In genomic region chr11:22674470-22675426, GRCh38 we compare ENCODE assay signal across 1 cellular context.
TF ChIP-seq lines count a peak whose summit lies in the region.

No MANE protein-coding gene starts in this region.

TF ChIP-seq in GM12878, 131 proteins besides CTCF, POLR2A, EP300 and RAD21 (continued from another document and continues in another):
- TF ChIP-seq IRF3 (IDR thresholded peaks at IDR 0.05) (no peak), POLR2AphosphoS5 (IDR thresholded peaks at IDR 0.05; ENCODE audit: low read length) (no peak), NR2C2 (IDR thresholded peaks at IDR 0.05; ENCODE audit: borderline replicate concordance, control insufficient read depth, insufficient read length, low read depth) (no peak), SREBF1 (IDR thresholded peaks at IDR 0.05; ENCODE audit: low read length) (no peak), RCOR1 (conservative IDR thresholded peaks at IDR 0.05; ENCODE audit: low read depth, low read length) (no peak), PAX8 (IDR thresholded peaks at IDR 0.05) (peak; percentile 15; the same call in 1 of the 2 replicates), JUND (IDR thresholded peaks at IDR 0.05; ENCODE audit: low read depth, low read length) (no peak), ZNF217 (IDR thresholded peaks at IDR 0.05) (no peak), SUPT20H (IDR thresholded peaks at IDR 0.05; ENCODE audit: borderline replicate concordance, control insufficient read depth, low read depth, low read length) (no peak), NRF1 (conservative IDR thresholded peaks at IDR 0.05; ENCODE audit: low read depth, low read length) (no peak), RUNX3 (IDR thresholded peaks at IDR 0.05; ENCODE audit: low read length) (peak; percentile 72), PKNOX1 (IDR thresholded peaks at IDR 0.05) (no peak), RBBP5 (conservative IDR thresholded peaks at IDR 0.05) (no peak), SPI1 (IDR thresholded peaks at IDR 0.05; ENCODE audit: borderline replicate concordance, insufficient read depth, low read depth, low read length) (no peak), WRNIP1 (IDR thresholded peaks at IDR 0.05; ENCODE audit: borderline replicate concordance, low read depth, low read length) (no peak), MLLT1 (IDR thresholded peaks at IDR 0.05) (peak; percentile 67; the same call in 1 of the 2 replicates), SP1 (IDR thresholded peaks at IDR 0.05; ENCODE audit: low read depth, low read length) (no peak), NR2C1 (IDR thresholded peaks at IDR 0.05) (no peak), GATAD2B (conservative IDR thresholded peaks at IDR 0.05; ENCODE audit: low read depth) (peak; percentile 31; the same call in 1 of the 2 replicates), RFX5 (IDR thresholded peaks at IDR 0.05; ENCODE audit: low read depth, low read length) (no peak), RELB (IDR thresholded peaks at IDR 0.05; ENCODE audit: low read depth) (0 out of 2 replicates have a peak, but pooled peaks have one; percentile 32), ZBED1 (IDR thresholded peaks at IDR 0.05; ENCODE audit: borderline replicate concordance) (no peak), CREM (IDR thresholded peaks at IDR 0.05; ENCODE audit: low read depth) (no peak), HDAC2 (IDR thresholded peaks at IDR 0.05) (no peak)
- TF ChIP-seq, protein P1, sequence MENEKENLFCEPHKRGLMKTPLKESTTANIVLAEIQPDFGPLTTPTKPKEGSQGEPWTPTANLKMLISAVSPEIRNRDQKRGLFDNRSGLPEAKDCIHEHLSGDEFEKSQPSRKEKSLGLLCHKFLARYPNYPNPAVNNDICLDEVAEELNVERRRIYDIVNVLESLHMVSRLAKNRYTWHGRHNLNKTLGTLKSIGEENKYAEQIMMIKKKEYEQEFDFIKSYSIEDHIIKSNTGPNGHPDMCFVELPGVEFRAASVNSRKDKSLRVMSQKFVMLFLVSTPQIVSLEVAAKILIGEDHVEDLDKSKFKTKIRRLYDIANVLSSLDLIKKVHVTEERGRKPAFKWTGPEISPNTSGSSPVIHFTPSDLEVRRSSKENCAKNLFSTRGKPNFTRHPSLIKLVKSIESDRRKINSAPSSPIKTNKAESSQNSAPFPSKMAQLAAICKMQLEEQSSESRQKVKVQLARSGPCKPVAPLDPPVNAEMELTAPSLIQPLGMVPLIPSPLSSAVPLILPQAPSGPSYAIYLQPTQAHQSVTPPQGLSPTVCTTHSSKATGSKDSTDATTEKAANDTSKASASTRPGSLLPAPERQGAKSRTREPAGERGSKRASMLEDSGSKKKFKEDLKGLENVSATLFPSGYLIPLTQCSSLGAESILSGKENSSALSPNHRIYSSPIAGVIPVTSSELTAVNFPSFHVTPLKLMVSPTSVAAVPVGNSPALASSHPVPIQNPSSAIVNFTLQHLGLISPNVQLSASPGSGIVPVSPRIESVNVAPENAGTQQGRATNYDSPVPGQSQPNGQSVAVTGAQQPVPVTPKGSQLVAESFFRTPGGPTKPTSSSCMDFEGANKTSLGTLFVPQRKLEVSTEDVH (IDR thresholded peaks at IDR 0.05; ENCODE audit: low read depth, partially characterized antibody) = no peak
- TF ChIP-seq, protein P2, sequence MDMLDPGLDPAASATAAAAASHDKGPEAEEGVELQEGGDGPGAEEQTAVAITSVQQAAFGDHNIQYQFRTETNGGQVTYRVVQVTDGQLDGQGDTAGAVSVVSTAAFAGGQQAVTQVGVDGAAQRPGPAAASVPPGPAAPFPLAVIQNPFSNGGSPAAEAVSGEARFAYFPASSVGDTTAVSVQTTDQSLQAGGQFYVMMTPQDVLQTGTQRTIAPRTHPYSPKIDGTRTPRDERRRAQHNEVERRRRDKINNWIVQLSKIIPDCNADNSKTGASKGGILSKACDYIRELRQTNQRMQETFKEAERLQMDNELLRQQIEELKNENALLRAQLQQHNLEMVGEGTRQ (IDR thresholded peaks at IDR 0.05; ENCODE audit: borderline replicate concordance, low read depth, low read length) = no peak
- TF ChIP-seq, protein P3, sequence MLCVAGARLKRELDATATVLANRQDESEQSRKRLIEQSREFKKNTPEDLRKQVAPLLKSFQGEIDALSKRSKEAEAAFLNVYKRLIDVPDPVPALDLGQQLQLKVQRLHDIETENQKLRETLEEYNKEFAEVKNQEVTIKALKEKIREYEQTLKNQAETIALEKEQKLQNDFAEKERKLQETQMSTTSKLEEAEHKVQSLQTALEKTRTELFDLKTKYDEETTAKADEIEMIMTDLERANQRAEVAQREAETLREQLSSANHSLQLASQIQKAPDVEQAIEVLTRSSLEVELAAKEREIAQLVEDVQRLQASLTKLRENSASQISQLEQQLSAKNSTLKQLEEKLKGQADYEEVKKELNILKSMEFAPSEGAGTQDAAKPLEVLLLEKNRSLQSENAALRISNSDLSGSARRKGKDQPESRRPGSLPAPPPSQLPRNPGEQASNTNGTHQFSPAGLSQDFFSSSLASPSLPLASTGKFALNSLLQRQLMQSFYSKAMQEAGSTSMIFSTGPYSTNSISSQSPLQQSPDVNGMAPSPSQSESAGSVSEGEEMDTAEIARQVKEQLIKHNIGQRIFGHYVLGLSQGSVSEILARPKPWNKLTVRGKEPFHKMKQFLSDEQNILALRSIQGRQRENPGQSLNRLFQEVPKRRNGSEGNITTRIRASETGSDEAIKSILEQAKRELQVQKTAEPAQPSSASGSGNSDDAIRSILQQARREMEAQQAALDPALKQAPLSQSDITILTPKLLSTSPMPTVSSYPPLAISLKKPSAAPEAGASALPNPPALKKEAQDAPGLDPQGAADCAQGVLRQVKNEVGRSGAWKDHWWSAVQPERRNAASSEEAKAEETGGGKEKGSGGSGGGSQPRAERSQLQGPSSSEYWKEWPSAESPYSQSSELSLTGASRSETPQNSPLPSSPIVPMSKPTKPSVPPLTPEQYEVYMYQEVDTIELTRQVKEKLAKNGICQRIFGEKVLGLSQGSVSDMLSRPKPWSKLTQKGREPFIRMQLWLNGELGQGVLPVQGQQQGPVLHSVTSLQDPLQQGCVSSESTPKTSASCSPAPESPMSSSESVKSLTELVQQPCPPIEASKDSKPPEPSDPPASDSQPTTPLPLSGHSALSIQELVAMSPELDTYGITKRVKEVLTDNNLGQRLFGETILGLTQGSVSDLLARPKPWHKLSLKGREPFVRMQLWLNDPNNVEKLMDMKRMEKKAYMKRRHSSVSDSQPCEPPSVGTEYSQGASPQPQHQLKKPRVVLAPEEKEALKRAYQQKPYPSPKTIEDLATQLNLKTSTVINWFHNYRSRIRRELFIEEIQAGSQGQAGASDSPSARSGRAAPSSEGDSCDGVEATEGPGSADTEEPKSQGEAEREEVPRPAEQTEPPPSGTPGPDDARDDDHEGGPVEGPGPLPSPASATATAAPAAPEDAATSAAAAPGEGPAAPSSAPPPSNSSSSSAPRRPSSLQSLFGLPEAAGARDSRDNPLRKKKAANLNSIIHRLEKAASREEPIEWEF (IDR thresholded peaks at IDR 0.05; ENCODE audit: insufficient replicate concordance, low read depth, low read length) = no peak
- TF ChIP-seq, protein P4, sequence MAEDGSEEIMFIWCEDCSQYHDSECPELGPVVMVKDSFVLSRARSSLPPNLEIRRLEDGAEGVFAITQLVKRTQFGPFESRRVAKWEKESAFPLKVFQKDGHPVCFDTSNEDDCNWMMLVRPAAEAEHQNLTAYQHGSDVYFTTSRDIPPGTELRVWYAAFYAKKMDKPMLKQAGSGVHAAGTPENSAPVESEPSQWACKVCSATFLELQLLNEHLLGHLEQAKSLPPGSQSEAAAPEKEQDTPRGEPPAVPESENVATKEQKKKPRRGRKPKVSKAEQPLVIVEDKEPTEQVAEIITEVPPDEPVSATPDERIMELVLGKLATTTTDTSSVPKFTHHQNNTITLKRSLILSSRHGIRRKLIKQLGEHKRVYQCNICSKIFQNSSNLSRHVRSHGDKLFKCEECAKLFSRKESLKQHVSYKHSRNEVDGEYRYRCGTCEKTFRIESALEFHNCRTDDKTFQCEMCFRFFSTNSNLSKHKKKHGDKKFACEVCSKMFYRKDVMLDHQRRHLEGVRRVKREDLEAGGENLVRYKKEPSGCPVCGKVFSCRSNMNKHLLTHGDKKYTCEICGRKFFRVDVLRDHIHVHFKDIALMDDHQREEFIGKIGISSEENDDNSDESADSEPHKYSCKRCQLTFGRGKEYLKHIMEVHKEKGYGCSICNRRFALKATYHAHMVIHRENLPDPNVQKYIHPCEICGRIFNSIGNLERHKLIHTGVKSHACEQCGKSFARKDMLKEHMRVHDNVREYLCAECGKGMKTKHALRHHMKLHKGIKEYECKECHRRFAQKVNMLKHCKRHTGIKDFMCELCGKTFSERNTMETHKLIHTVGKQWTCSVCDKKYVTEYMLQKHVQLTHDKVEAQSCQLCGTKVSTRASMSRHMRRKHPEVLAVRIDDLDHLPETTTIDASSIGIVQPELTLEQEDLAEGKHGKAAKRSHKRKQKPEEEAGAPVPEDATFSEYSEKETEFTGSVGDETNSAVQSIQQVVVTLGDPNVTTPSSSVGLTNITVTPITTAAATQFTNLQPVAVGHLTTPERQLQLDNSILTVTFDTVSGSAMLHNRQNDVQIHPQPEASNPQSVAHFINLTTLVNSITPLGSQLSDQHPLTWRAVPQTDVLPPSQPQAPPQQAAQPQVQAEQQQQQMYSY (CRISPR knock-in tag; IDR thresholded peaks at IDR 0.05) = no peak
- TF ChIP-seq, protein P5, sequence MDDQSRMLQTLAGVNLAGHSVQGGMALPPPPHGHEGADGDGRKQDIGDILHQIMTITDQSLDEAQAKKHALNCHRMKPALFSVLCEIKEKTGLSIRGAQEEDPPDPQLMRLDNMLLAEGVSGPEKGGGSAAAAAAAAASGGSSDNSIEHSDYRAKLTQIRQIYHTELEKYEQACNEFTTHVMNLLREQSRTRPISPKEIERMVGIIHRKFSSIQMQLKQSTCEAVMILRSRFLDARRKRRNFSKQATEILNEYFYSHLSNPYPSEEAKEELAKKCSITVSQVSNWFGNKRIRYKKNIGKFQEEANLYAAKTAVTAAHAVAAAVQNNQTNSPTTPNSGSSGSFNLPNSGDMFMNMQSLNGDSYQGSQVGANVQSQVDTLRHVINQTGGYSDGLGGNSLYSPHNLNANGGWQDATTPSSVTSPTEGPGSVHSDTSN (IDR thresholded peaks at IDR 0.05; ENCODE audit: insufficient replicate concordance, low read depth, low read length) = no peak
- TF ChIP-seq, protein P6, sequence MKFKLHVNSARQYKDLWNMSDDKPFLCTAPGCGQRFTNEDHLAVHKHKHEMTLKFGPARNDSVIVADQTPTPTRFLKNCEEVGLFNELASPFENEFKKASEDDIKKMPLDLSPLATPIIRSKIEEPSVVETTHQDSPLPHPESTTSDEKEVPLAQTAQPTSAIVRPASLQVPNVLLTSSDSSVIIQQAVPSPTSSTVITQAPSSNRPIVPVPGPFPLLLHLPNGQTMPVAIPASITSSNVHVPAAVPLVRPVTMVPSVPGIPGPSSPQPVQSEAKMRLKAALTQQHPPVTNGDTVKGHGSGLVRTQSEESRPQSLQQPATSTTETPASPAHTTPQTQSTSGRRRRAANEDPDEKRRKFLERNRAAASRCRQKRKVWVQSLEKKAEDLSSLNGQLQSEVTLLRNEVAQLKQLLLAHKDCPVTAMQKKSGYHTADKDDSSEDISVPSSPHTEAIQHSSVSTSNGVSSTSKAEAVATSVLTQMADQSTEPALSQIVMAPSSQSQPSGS (IDR thresholded peaks at IDR 0.05; ENCODE audit: low read length) = 0 out of 2 replicates have a peak, but pooled peaks have one; percentile 39
- TF ChIP-seq, protein P7, sequence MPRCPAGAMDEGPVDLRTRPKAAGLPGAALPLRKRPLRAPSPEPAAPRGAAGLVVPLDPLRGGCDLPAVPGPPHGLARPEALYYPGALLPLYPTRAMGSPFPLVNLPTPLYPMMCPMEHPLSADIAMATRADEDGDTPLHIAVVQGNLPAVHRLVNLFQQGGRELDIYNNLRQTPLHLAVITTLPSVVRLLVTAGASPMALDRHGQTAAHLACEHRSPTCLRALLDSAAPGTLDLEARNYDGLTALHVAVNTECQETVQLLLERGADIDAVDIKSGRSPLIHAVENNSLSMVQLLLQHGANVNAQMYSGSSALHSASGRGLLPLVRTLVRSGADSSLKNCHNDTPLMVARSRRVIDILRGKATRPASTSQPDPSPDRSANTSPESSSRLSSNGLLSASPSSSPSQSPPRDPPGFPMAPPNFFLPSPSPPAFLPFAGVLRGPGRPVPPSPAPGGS (IDR thresholded peaks at IDR 0.05; ENCODE audit: borderline replicate concordance, insufficient read depth, low read depth, low read length, poor library complexity, severe bottlenecking) = no peak
- TF ChIP-seq, protein P8, sequence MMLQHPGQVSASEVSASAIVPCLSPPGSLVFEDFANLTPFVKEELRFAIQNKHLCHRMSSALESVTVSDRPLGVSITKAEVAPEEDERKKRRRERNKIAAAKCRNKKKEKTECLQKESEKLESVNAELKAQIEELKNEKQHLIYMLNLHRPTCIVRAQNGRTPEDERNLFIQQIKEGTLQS (IDR thresholded peaks at IDR 0.05; ENCODE audit: borderline replicate concordance, extremely low read depth, low read depth, low read length) = no peak
